ENCODE assay signal across 2 cellular contexts in genomic region chr17:81246679-81247338, GRCh38.
TF ChIP-seq lines count a peak whose summit lies in the region.

No MANE protein-coding gene starts in this region.

TF ChIP-seq in HEK293, 187 proteins besides CTCF, POLR2A, EP300 and RAD21:
- peak; percentile 34; the same call in 1 of the 2 replicates for TF ChIP-seq ZNF837 (tag by site-specific recombination; IDR thresholded peaks at IDR 0.05)
- no peak for TF ChIP-seq ZBTB21 (tag by site-specific recombination; IDR thresholded peaks at IDR 0.05)

TF ChIP-seq in H1, 55 proteins besides CTCF, POLR2A, EP300 and RAD21:
- TF ChIP-seq TCF12 (IDR thresholded peaks at IDR 0.05; ENCODE audit: low read depth, low read length) (no peak), SIRT6 (IDR thresholded peaks at IDR 0.05; ENCODE audit: low read length) (no peak), POLR2AphosphoS5 (IDR thresholded peaks at IDR 0.05; ENCODE audit: low read depth, low read length) (no peak; the same call in 1 of the 2 replicates), KDM5A (IDR thresholded peaks at IDR 0.05; ENCODE audit: low read length) (no peak), TEAD4 (IDR thresholded peaks at IDR 0.05; ENCODE audit: low read depth, low read length) (no peak), CEBPB (IDR thresholded peaks at IDR 0.05; ENCODE audit: low read depth, low read length) (no peak), CBX8 (IDR thresholded peaks at IDR 0.05; ENCODE audit: borderline replicate concordance, low read depth, low read length) (no peak), TAF1 (IDR thresholded peaks at IDR 0.05; ENCODE audit: low read depth, low read length) (no peak)
